1 cellular context compared by ENCODE assay signal in genomic region chr5:77957931-77958476, GRCh38.
TF ChIP-seq lines count a peak whose summit lies in the region.

No MANE protein-coding gene starts in this region.

TF ChIP-seq in PFSK-1, 5 proteins besides CTCF, POLR2A, EP300 and RAD21 (continued from another document):
- TF ChIP-seq, protein P1, sequence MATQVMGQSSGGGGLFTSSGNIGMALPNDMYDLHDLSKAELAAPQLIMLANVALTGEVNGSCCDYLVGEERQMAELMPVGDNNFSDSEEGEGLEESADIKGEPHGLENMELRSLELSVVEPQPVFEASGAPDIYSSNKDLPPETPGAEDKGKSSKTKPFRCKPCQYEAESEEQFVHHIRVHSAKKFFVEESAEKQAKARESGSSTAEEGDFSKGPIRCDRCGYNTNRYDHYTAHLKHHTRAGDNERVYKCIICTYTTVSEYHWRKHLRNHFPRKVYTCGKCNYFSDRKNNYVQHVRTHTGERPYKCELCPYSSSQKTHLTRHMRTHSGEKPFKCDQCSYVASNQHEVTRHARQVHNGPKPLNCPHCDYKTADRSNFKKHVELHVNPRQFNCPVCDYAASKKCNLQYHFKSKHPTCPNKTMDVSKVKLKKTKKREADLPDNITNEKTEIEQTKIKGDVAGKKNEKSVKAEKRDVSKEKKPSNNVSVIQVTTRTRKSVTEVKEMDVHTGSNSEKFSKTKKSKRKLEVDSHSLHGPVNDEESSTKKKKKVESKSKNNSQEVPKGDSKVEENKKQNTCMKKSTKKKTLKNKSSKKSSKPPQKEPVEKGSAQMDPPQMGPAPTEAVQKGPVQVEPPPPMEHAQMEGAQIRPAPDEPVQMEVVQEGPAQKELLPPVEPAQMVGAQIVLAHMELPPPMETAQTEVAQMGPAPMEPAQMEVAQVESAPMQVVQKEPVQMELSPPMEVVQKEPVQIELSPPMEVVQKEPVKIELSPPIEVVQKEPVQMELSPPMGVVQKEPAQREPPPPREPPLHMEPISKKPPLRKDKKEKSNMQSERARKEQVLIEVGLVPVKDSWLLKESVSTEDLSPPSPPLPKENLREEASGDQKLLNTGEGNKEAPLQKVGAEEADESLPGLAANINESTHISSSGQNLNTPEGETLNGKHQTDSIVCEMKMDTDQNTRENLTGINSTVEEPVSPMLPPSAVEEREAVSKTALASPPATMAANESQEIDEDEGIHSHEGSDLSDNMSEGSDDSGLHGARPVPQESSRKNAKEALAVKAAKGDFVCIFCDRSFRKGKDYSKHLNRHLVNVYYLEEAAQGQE (IDR thresholded peaks at IDR 0.05; ENCODE audit: insufficient read depth in 1 of 2, low read depth in 2 of 2, low read length in 2 of 2) = peak in 1 of 2 experiments; percentile 33; a peak in 1 of 4 replicates
- TF ChIP-seq SIN3A (IDR thresholded peaks at IDR 0.05; ENCODE audit: borderline replicate concordance, insufficient read depth, low read length) = peak; percentile 59; the same call in 1 of the 2 replicates
- TF ChIP-seq FOXP2 (optimal IDR thresholded peaks at IDR 0.05; ENCODE audit: borderline replicate concordance, extremely low read depth, extremely low read length, insufficient read depth) = no peak
- peak; percentile 24; the same call in 1 of the 2 replicates for TF ChIP-seq TAF1 (IDR thresholded peaks at IDR 0.05; ENCODE audit: borderline replicate concordance, insufficient read depth, low read length)
TF ChIP-seq in PFSK-1: peak in this region for 3.
